In genomic region chr7:101988513-101988912, GRCh38 we compare ENCODE assay signal across 13 cellular contexts.
"Had no signal": no experiment of that assay in that cellular context is flagged by ENCODE, and none has a peak within 500 bp of the region (broad histone marks: within the 10 kb centered on the region; RNA-seq: fewer than 3 reads in every experiment).

No MANE protein-coding gene starts in this region.

- H3K36me3 ChIP-seq: ascending aorta, gastrocnemius medialis, heart right ventricle, lower lobe of right lung, right lobe of liver, thyroid gland had no signal

- H3K4me1 ChIP-seq: lower lobe of right lung, right lobe of liver had no signal

- H3K27me3 Mint-ChIP-seq: activated CD8-positive, alpha-beta T cell treated with anti-CD3 and anti-CD28 coated beads for 36 hours; T-helper 17 cell had no signal

- H3K9me3 Mint-ChIP-seq: nephron had no signal

- H3K4me3 ChIP-seq: ascending aorta, gastrocnemius medialis, heart right ventricle, lower lobe of right lung, right lobe of liver, thyroid gland had no signal

- H3K27ac ChIP-seq: ascending aorta, gastrocnemius medialis, heart right ventricle, lower lobe of right lung, right lobe of liver, thyroid gland had no signal

- H3K27ac Mint-ChIP-seq: activated CD8-positive, alpha-beta T cell treated with anti-CD3 and anti-CD28 coated beads for 36 hours; nephron; T-helper 17 cell had no signal

- H3K4me3 Mint-ChIP-seq: activated CD8-positive, alpha-beta T cell treated with anti-CD3 and anti-CD28 coated beads for 36 hours; nephron; T-helper 17 cell had no signal

- ATAC-seq: activated CD8-positive, alpha-beta T cell treated with anti-CD3 and anti-CD28 coated beads for 36 hours; gastrocnemius medialis; heart right ventricle; lower lobe of right lung; right lobe of liver; T-helper 17 cell had no signal

- H3K9me3 ChIP-seq: ascending aorta, gastrocnemius medialis, heart right ventricle, lower lobe of right lung, right lobe of liver, thyroid gland had no signal

- DNase-seq: activated CD4-positive, alpha-beta T cell treated with anti-CD3 and anti-CD28 coated beads for 48 hours; activated CD8-positive, alpha-beta memory T cell treated with anti-CD3 and anti-CD28 coated beads, Interleukin-2, amount 50 U/mL, for 4 hours; activated CD8-positive, alpha-beta T cell treated with anti-CD3 and anti-CD28 coated beads for 36 hours; erythroblast; gastrocnemius medialis; heart right ventricle; left cardiac atrium; lower lobe of right lung; right lobe of liver; T-helper 17 cell; thyroid gland had no signal

- H3K27me3 ChIP-seq: ascending aorta, gastrocnemius medialis, heart right ventricle, right lobe of liver, thyroid gland had no signal
